Comparison of ENCODE assay signal across 8 cellular contexts in the genomic region with DNA sequence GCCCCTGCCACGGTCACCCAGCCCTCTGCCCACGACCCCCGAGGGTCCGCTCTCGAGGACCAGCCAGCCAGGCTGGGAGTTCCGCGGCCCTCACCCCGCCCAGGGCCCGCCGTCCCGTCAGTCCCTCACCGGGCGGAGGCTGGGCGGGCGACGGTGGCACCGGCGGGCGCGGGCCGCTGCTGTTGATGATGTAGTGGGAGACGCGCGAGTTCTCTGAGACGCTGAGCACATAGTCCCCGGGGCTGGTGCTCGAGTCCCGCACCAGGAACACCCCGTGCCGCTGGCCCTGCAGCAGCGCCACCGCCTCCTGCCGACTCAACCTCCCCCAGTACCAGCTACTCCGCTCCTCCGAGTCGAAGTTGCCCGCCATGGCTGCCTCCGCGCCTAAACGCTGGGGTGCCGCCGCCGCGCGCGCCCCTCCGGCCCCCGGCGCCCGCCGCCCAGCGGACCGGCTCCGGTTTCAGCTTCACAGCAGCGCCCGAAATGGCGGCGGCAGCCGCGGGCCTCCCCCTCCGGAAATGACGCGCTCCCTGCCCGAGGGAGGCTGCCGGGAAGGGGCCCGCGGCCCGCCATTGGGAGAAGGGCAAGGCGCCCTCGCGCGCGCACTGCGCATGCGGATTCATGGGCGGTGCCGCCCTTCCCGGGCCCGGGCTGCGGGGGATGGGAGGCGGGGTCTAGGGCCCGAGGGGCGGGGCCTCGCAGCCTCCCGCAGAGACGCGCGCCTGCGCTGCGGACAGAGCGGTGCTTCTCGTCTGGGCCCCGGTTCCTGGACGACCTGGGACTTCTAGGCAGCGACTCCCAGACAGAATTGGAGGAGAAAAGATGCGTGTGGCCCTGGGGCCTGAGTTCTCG. TPM values are rescaled to one million over a fixed set of nuclear protein-coding genes. Genes with fewer than 3 reads are reported as not detected.
DNase-seq lines count a peak whose midpoint lies in the region; ATAC-seq, FAIRE-seq and TF ChIP-seq lines count a peak whose summit lies in the region.

A gene (minus strand): TSS at position 485 of the 852 bp plus-strand sequence. CDS start 115 bp downstream, at position 370.

- intact Hi-C loops in adrenal gland (cut with DNase I) (loop anchor here in 1 of 2 donors (10.0 kb wide), 1 partner anchor 91 kb away; no protein-coding TSS in a partner anchor), heart left ventricle (cut with DNase I) (loop anchor here (1.0 to 10.0 kb wide), 13 partner anchors 35 to 91 kb away; a partner anchor contains a TSS), transverse colon (cut with DNase I; ENCODE audit: low total_unique reads) (loop anchor here (2.0 kb wide), 1 partner anchor 55 kb away; a partner anchor contains a TSS)

- H3K4me3 ChIP-seq in adrenal gland = peak within 1 kb of the TSS; percentile 54 to 99 (median 82)
- H3K4me3 ChIP-seq in heart left ventricle = peak within 1 kb of the TSS; percentile 84 to 100 (median 94)
- H3K4me3 ChIP-seq in transverse colon = peak within 1 kb of the TSS; percentile 75 to 99 (median 79)

- DNase-seq in GM12892 (ENCODE audit: insufficient read length) (peak; percentile 99), NCI-H1436 treated with DMSO at 0.1 percent for 48 hours (lab: John Stamatoyannopoulos, UW) (peak; percentile 70), T-helper 1 cell (peak; percentile 97 to 100 (median 98)), adrenal gland (peak; percentile 95 to 98 (median 97)), heart left ventricle (peak; percentile 96 to 100 (median 98)), pons (ENCODE audit: low spot score) (peak; percentile 97), transverse colon (peak; percentile 98)

- WGBS in adrenal gland, 4 donors = 0 to 1% (median 0%) methylated on average over 2 to 97 of the region's 97 CpGs
- 0 to 1% (median 1%) methylated on average over 30 to 97 of the region's 97 CpGs for WGBS in heart left ventricle, 4 donors
- WGBS in transverse colon (ENCODE audit: low coverage in 1 of 2), 2 donors = 1% methylated on average over 36 of the region's 97 CpGs; no CpG with 5 or more reads in 1 of the 2 donors

- peak; percentile 96 for FAIRE-seq in GM12892 (lab: Jason Lieb, UNC)

- peak; percentile 91 for TF ChIP-seq POLR2A in GM12892 (IDR thresholded peaks at IDR 0.05; ENCODE audit: low read depth, low read length)
- TF ChIP-seq POLR2A in adrenal gland (IDR thresholded peaks at IDR 0.05) = peak; percentile 85 to 90
- TF ChIP-seq POLR2A in heart left ventricle (IDR thresholded peaks at IDR 0.05) = peak; percentile 71 to 93
- peak; percentile 94 for TF ChIP-seq POLR2A in transverse colon (IDR thresholded peaks at IDR 0.05)

- H3K9me3 ChIP-seq in adrenal gland (replicated peaks in 1 of 3) (no peaks in the 10 kb centered on the region), heart left ventricle (no peaks in the 10 kb centered on the region), transverse colon (no peaks in the 10 kb centered on the region)

- H3K27me3 ChIP-seq in adrenal gland (no peaks in the 10 kb centered on the region), heart left ventricle (no peaks in the 10 kb centered on the region), transverse colon (no peaks in the 10 kb centered on the region)

- TF ChIP-seq CTCF in adrenal gland (IDR thresholded peaks at IDR 0.05) = peak in 1 of 6 experiments; percentile 5
- TF ChIP-seq CTCF in heart left ventricle (IDR thresholded peaks at IDR 0.05) = peak in 4 of 12 donors; percentile 11 to 48 (median 16)
- TF ChIP-seq CTCF in transverse colon (IDR thresholded peaks at IDR 0.05) = no peak

- H3K4me1 ChIP-seq in adrenal gland (replicated peaks in 1 of 2) (peaks cover 33 to 53% of the 10 kb centered on the region in 2 donors), heart left ventricle (peaks cover 6 to 62% (median 54%) of the 10 kb centered on the region in 12 donors), transverse colon (peaks cover 27 to 68% (median 40%) of the 10 kb centered on the region in 4 donors)

- H3K36me3 ChIP-seq in adrenal gland (replicated peaks in 1 of 2) (no peaks in the 10 kb centered on the region), heart left ventricle (peaks cover 0 to 17% (median 8%) of the 10 kb centered on the region in 9 donors), transverse colon (no peaks in the 10 kb centered on the region)

- TF ChIP-seq EP300 in transverse colon (IDR thresholded peaks at IDR 0.05; ENCODE audit: low read depth) = peak; percentile 39

- H3K27ac ChIP-seq in adrenal gland = peak within 1 kb of the TSS; percentile 90 to 100 (median 99)
- H3K27ac ChIP-seq in heart left ventricle = peak within 1 kb of the TSS; percentile 89 to 99 (median 98)
- peak within 1 kb of the TSS; percentile 97 to 99 (median 98) for H3K27ac ChIP-seq in transverse colon

- in situ Hi-C loops in transverse colon (cut with MboI; ENCODE audit: low pct_ligation_motif_present in 1 of 4, low pct_unique_long_range_greater_than_20kb in 1 of 4, low sequenced_read_pairs in 3 of 4) = no loop called here

- ATAC-seq in HG02798 (IDR thresholded peaks at IDR 0.05; ENCODE audit: poor library complexity, unreplicated experiment) = peak; percentile 93
- ATAC-seq in heart left ventricle = peak; percentile 90 to 96 (median 94)

RNA-seq across cellular contexts. Expression of the gene that starts here (rescaled TPM):
- polyA plus RNA-seq in GM12892 (2012; ENCODE audit: missing spikeins) = 7.4 TPM
- 10 to 100 TPM; 55.4 to 80.6 (median 61.0) TPM for total RNA-seq in adrenal gland
- polyA plus RNA-seq in adrenal gland = 10 to 100 TPM; 20.3 to 62.7 (median 23.0) TPM
- total RNA-seq in heart left ventricle = 10 to 100 TPM; 28.8 to 47.0 (median 42.2) TPM
- polyA plus RNA-seq in heart left ventricle = 10 to 100 TPM; 17.0 to 49.0 TPM
- total RNA-seq in transverse colon = 10 to 100 TPM; 33.4 to 95.3 (median 63.4) TPM

Comparison
In these comparisons a context has a peak if more than half of its experiments do, and no peak if none do; other contexts are left out.
1. Peak in every context shown above with its lines: DNase-seq, ATAC-seq, H3K4me3 ChIP-seq and H3K27ac ChIP-seq.